ENCODE assay signal across 9 cellular contexts in genomic region chr11:83070044-83070877, GRCh38. TPM values are rescaled to one million over a fixed set of nuclear protein-coding genes. Genes with fewer than 3 reads are reported as not detected.
A peak's percentile ranks its signal among the peaks of the same experiment; 100 is the strongest.
DNase-seq lines count a peak whose midpoint lies in the region; ATAC-seq and TF ChIP-seq lines count a peak whose summit lies in the region.
"Had no signal": no experiment of that assay in that cellular context is flagged by ENCODE, and none has a peak within 500 bp of the region (broad histone marks: within the 10 kb centered on the region; RNA-seq: fewer than 3 reads in every experiment).

No MANE protein-coding gene starts in this region.

- no peaks in the 10 kb centered on the region for H3K27me3 ChIP-seq in heart left ventricle
- H3K27me3 ChIP-seq in iPS-18a (ENCODE audit: control insufficient read depth, insufficient read depth, low read length): peaks cover 9% of the 10 kb centered on the region

- peaks cover 29% of the 10 kb centered on the region for H3K4me1 Mint-ChIP-seq in activated T-helper 17 cell treated with anti-CD3 and anti-CD28 coated beads, Interleukin-2, amount 50 U/mL, for 72 hours

- H3K9me3 Mint-ChIP-seq in activated T-helper 17 cell treated with anti-CD3 and anti-CD28 coated beads, Interleukin-2, amount 50 U/mL, for 72 hours: no peaks in the 10 kb centered on the region
- H3K9me3 Mint-ChIP-seq: memory B cell had no signal

- intact Hi-C loops in heart left ventricle (cut with DNase I) (loop anchor here (2.0 to 10.0 kb wide), 13 partner anchors 63 to 217 kb away; partner anchors contain the start of genes PCF11 (in 6 of the 10), DDIAS (in 3 of the 10), PRCP (in 3 of the 10) and ANKRD42 (in 2 of the 10)), Right ventricle myocardium inferior (cut with DNase I) (loop anchor here (2.0 to 10.0 kb wide), 5 partner anchors 35 to 165 kb away; partner anchors contain the start of genes ANKRD42, DDIAS and PRCP)

- H3K36me3 ChIP-seq in heart left ventricle (peaks cover 0 to 18% (median 11%) of the 10 kb centered on the region in 9 donors), iPS-18a (ENCODE audit: control insufficient read depth, low read depth, low read length) (peaks cover 11% of the 10 kb centered on the region)

- H3K4me3 Mint-ChIP-seq in activated T-helper 17 cell treated with anti-CD3 and anti-CD28 coated beads, Interleukin-2, amount 50 U/mL, for 72 hours: no peak overlapping the region
- H3K4me3 Mint-ChIP-seq: memory B cell had no signal

- H3K36me3 Mint-ChIP-seq in activated T-helper 17 cell treated with anti-CD3 and anti-CD28 coated beads, Interleukin-2, amount 50 U/mL, for 72 hours (ENCODE audit: low read depth): no peaks in the 10 kb centered on the region

- no peak for DNase-seq in heart left ventricle
- DNase-seq in Right ventricle myocardium inferior (ENCODE audit: missing footprints): no peak
- no peak for DNase-seq in COLO829 (ENCODE audit: low spot score)
- no peak for DNase-seq in SHP77 (lab: John Stamatoyannopoulos, UW)
- no peak for DNase-seq in DMS79 (lab: John Stamatoyannopoulos, UW)

- H3K9me3 ChIP-seq in heart left ventricle (no peaks in the 10 kb centered on the region), iPS-18a (ENCODE audit: control insufficient read depth, low read depth, low read length) (no peaks in the 10 kb centered on the region)

- no peaks in the 10 kb centered on the region for H3K27me3 Mint-ChIP-seq in activated T-helper 17 cell treated with anti-CD3 and anti-CD28 coated beads, Interleukin-2, amount 50 U/mL, for 72 hours
- H3K27me3 Mint-ChIP-seq: memory B cell had no signal

- TF ChIP-seq CTCF in heart left ventricle (IDR thresholded peaks at IDR 0.05): no peak

- H3K27ac ChIP-seq in heart left ventricle (peak overlapping the region in 11 of 12 donors; percentile 80 to 95 (median 93)), iPS-18a (ENCODE audit: low read length) (no peak overlapping the region), temporal lobe (ENCODE audit: low read depth, low read length) (peak overlapping the region; percentile 98)

- peak overlapping the region; percentile 75 for H3K27ac Mint-ChIP-seq in activated T-helper 17 cell treated with anti-CD3 and anti-CD28 coated beads, Interleukin-2, amount 50 U/mL, for 72 hours
- H3K27ac Mint-ChIP-seq: memory B cell had no signal

- no peak for TF ChIP-seq POLR2A in heart left ventricle (IDR thresholded peaks at IDR 0.05)

- H3K4me3 ChIP-seq in heart left ventricle (peak overlapping the region; percentile 56 to 95 (median 84)), iPS-18a (ENCODE audit: low read length) (peak overlapping the region; percentile 98)

- peak overlapping the region; percentile 99 for H3K9ac ChIP-seq in iPS-18a (ENCODE audit: low read length)

- ATAC-seq in heart left ventricle: no peak
- no peak for ATAC-seq in Right ventricle myocardium inferior
- no peak for ATAC-seq in activated T-helper 17 cell treated with anti-CD3 and anti-CD28 coated beads, Interleukin-2, amount 50 U/mL, for 72 hours (replicated peaks)

- H3K4me1 ChIP-seq in heart left ventricle (peaks cover 12 to 75% (median 47%) of the 10 kb centered on the region in 12 donors), iPS-18a (ENCODE audit: control insufficient read depth, low read depth, low read length) (peaks cover 22% of the 10 kb centered on the region)

- WGBS in heart left ventricle, 4 donors: 20 to 30% (median 24%) methylated on average over 7 of the region's 7 CpGs

RNA-seq across cellular contexts. Expression of gene RAB30, which starts 1.4 kb away (rescaled TPM):
- total RNA-seq in heart left ventricle (10 to 100 TPM; 13.8 to 28.4 (median 23.4) TPM), Right ventricle myocardium inferior (28.2 TPM), temporal lobe (42.0 TPM)
- polyA plus RNA-seq in heart left ventricle: 1 to 10 TPM; 4.4 to 6.8 TPM
- 1 to 10 TPM; 7.0 to 8.7 TPM for total RNA-seq in activated T-helper 17 cell treated with anti-CD3 and anti-CD28 coated beads, Interleukin-2, amount 50 U/mL, for 72 hours
